ENCODE assay signal across 1 cellular context in genomic region chr10:79683884-79684720, GRCh38. TPM values are rescaled to one million over a fixed set of nuclear protein-coding genes. Genes with fewer than 3 reads are reported as not detected.
"Had no signal": no experiment of that assay in that cellular context is flagged by ENCODE, and none has a peak within 500 bp of the region (broad histone marks: within the 10 kb centered on the region; RNA-seq: fewer than 3 reads in every experiment).

No MANE protein-coding gene starts in this region.

RNA-seq across cellular contexts. Expression of gene NUTM2B, which starts 18.9 kb away (rescaled TPM):
- total RNA-seq: astrocyte had no signal
